8 cellular contexts compared by ENCODE assay signal in genomic region chr2:181904022-181904632, GRCh38. TPM values are rescaled to one million over a fixed set of nuclear protein-coding genes. Genes with fewer than 3 reads are reported as not detected.
DNase-seq lines count a peak whose midpoint lies in the region; ATAC-seq, FAIRE-seq and TF ChIP-seq lines count a peak whose summit lies in the region.

No MANE protein-coding gene starts in this region.

- peaks cover 14% of the 10 kb centered on the region for H3K36me3 Mint-ChIP-seq in astrocyte (ENCODE audit: low read depth, unreplicated experiment)

- no peak overlapping the region for H3K27ac ChIP-seq in astrocyte (ENCODE audit: low read depth, low read length)

- H3K79me2 ChIP-seq in astrocyte (ENCODE audit: insufficient read depth, low read length), result peaks cover 100% of the 10 kb centered on the region

- no peak for ATAC-seq in HG02759 (IDR thresholded peaks at IDR 0.05; ENCODE audit: unreplicated experiment)
- ATAC-seq in GM19463 (IDR thresholded peaks at IDR 0.05; ENCODE audit: unreplicated experiment), result no peak
- no peak for ATAC-seq in GM18519 (IDR thresholded peaks at IDR 0.05; ENCODE audit: low FRiP score, unreplicated experiment)

- H3K4me1 ChIP-seq in astrocyte (ENCODE audit: insufficient read depth, low read length), result peaks cover 7% of the 10 kb centered on the region

- DNase-seq in AG08395 (ENCODE audit: low spot score), result peak; percentile 29
- no peak for DNase-seq in GM12892 (ENCODE audit: insufficient read length)
- no peak for DNase-seq in LNCaP clone FGC (ENCODE audit: low read depth)
- no peak for DNase-seq in astrocyte (ENCODE audit: low read depth)
- DNase-seq in kidney glomerular epithelial cell (lab: John Stamatoyannopoulos, UW), result peak; percentile 26

- TF ChIP-seq POLR2A in GM12892 (IDR thresholded peaks at IDR 0.05; ENCODE audit: low read depth, low read length), result no peak

- peaks cover 85% of the 10 kb centered on the region for H3K36me3 ChIP-seq in astrocyte (ENCODE audit: insufficient read depth, low read length)

- H3K27ac Mint-ChIP-seq in astrocyte (ENCODE audit: unreplicated experiment), result no peak overlapping the region

- H3K9ac ChIP-seq in astrocyte (ENCODE audit: low read length), result peak overlapping the region; percentile 47

- no peaks in the 10 kb centered on the region for H3K9me3 ChIP-seq in astrocyte (ENCODE audit: insufficient read depth, low read depth, low read length)

- no peaks in the 10 kb centered on the region for H3K9me3 Mint-ChIP-seq in astrocyte (ENCODE audit: unreplicated experiment)

- no peaks in the 10 kb centered on the region for H3K27me3 ChIP-seq in astrocyte (ENCODE audit: insufficient read depth, low read length)

- peaks cover 19% of the 10 kb centered on the region for H4K20me1 ChIP-seq in astrocyte (ENCODE audit: insufficient read depth, low read length)

- no peak overlapping the region for H2AFZ ChIP-seq in astrocyte (ENCODE audit: low read depth, low read length)

- H3K27me3 Mint-ChIP-seq in astrocyte (ENCODE audit: low read depth, unreplicated experiment), result no peaks in the 10 kb centered on the region

- peaks cover 28% of the 10 kb centered on the region for H3K4me1 Mint-ChIP-seq in astrocyte (ENCODE audit: low read depth, unreplicated experiment)

- FAIRE-seq in GM12892 (lab: Jason Lieb, UNC), result peak; percentile 14
- no peak for FAIRE-seq in astrocyte (lab: Jason Lieb, UNC)

- TF ChIP-seq CTCF in LNCaP clone FGC (IDR thresholded peaks at IDR 0.05; ENCODE audit: control insufficient read depth, extremely low read depth, insufficient read depth) (peak; percentile 20; the same call in 1 of the 2 replicates), astrocyte (IDR thresholded peaks at IDR 0.05; ENCODE audit: insufficient read depth, low read depth, low read length) (peak; percentile 57)

- H3K4me3 Mint-ChIP-seq in astrocyte (ENCODE audit: unreplicated experiment), result peak overlapping the region; percentile 72

- H3K4me3 ChIP-seq in LNCaP clone FGC (ENCODE audit: low read depth, low read length) (no peak overlapping the region), astrocyte (ENCODE audit: insufficient read depth, low read depth, low read length) (no peak overlapping the region)

- H3K4me2 ChIP-seq in astrocyte (ENCODE audit: low read length), result peak overlapping the region; percentile 35

RNA-seq across cellular contexts. Expression of gene ITPRID2, which starts 12.6 kb away (rescaled TPM):
- 15.9 TPM for polyA plus RNA-seq in GM12892 (2012; ENCODE audit: missing spikeins)
- total RNA-seq in astrocyte, result 260 and 272 TPM in 2 replicates

Comparison
In these comparisons a context has a peak if more than half of its experiments do, and no peak if none do; other contexts are left out.
1. DNase-seq: peak in AG08395 (single experiment) and kidney glomerular epithelial cell (single experiment); none in GM12892 (single experiment), LNCaP clone FGC (single experiment) and astrocyte (single experiment).